9 cellular contexts compared by ENCODE assay signal in the genomic region with DNA sequence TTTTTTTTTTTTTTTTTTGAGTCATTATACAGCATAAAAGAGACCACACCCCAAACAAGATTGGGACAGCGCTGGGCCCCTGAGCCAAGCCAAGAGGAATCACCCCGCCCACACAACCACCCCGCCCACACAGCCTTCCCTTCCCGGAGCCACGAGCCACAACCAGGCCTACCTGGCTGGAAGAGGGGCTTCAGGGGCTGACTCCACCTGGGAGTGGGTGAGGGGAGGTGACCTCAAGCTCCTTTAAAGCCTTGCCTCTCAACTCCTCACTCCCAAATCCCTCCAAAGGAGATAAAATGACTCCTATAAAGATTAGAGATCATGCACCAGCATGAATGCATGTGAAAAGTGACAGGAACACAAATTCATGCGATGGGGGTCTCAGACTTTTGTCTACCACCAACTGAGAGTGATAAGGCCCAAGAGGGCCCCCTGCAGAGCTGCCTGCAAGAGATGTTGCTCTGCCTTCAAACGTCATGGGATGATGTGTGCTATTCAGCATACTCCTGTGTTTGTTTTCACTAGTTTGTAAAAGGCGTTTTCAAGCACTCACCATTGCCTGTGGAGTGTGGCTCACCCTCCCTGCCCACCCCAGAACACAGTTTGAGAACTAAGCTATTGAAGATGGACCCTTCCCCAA. TPM values are rescaled to one million over a fixed set of nuclear protein-coding genes. Genes with fewer than 3 reads are reported as not detected.
A peak's percentile ranks its signal among the peaks of the same experiment; 100 is the strongest.
DNase-seq lines count a peak whose midpoint lies in the region; ATAC-seq and TF ChIP-seq lines count a peak whose summit lies in the region.
"Had no signal": no experiment of that assay in that cellular context is flagged by ENCODE, and none has a peak within 500 bp of the region (broad histone marks: within the 10 kb centered on the region; RNA-seq: fewer than 3 reads in every experiment).

No MANE protein-coding gene starts in this region.

- H3K4me3 ChIP-seq in NB4 (ENCODE audit: low read depth, low read length): no peak overlapping the region

- peak; percentile 39 for ATAC-seq in omental fat pad (ENCODE audit: low FRiP score)

- DNase-seq in NCI-H345 (lab: John Stamatoyannopoulos, UW) (peak; percentile 32), NCI-H345 treated with DMSO at 0.1 percent for 48 hours (lab: John Stamatoyannopoulos, UW; ENCODE audit: unreplicated experiment) (no peak), NB4 (ENCODE audit: low read depth) (peak; percentile 71), erythroblast (lab: John Stamatoyannopoulos, UW) (peak; percentile 87 to 88), omental fat pad (ENCODE audit: low spot score) (no peak), NCI-H2227 (lab: John Stamatoyannopoulos, UW; ENCODE audit: unreplicated experiment) (no peak), HPDE6-E6E7 (ENCODE audit: extremely low spot score) (no peak), MV-4-11 (lab: John Stamatoyannopoulos, UW) (no peak)
- DNase-seq: foreskin melanocyte had no signal

- TF ChIP-seq POLR2A in NB4 (IDR thresholded peaks at IDR 0.05; ENCODE audit: extremely low read depth, insufficient read length): no peak
- TF ChIP-seq POLR2A in erythroblast (IDR thresholded peaks at IDR 0.05; ENCODE audit: low read length): no peak

- TF ChIP-seq CTCF in NB4 (IDR thresholded peaks at IDR 0.05; ENCODE audit: low read depth, low read length) (no peak), omental fat pad (IDR thresholded peaks at IDR 0.05) (no peak)

RNA-seq across cellular contexts. Expression of a gene that starts 23.1 kb away (rescaled TPM):
- total RNA-seq in omental fat pad: 10 to 100 TPM; 49.7 to 67.5 (median 62.3) TPM

Comparison
In these comparisons a context has a peak if more than half of its experiments do, and no peak if none do; other contexts are left out.
1. DNase-seq: peak in NCI-H345 (single experiment), NB4 (single experiment) and erythroblast (2 of 2); none in NCI-H345 treated with DMSO at 0.1 percent for 48 hours (single experiment), omental fat pad (single experiment), NCI-H2227 (single experiment), HPDE6-E6E7 (single experiment) and MV-4-11 (single experiment).